Comparison of ENCODE assay signal across 8 cellular contexts in genomic region chr9:87336407-87336806, GRCh38.
DNase-seq lines count a peak whose midpoint lies in the region; ATAC-seq and TF ChIP-seq lines count a peak whose summit lies in the region.

No MANE protein-coding gene starts in this region.

- ATAC-seq in GM18502 (IDR thresholded peaks at IDR 0.05; ENCODE audit: poor library complexity, unreplicated experiment) = peak; percentile 62

- H3K36me3 ChIP-seq in adrenal gland (replicated peaks in 1 of 2) = no peaks in the 10 kb centered on the region

- intact Hi-C loops in adrenal gland (cut with DNase I) = loop anchor here (2.0 to 10.0 kb wide), 3 partner anchors 328 to 852 kb away; no protein-coding TSS in a partner anchor

- H3K9me3 ChIP-seq in adrenal gland (replicated peaks in 1 of 3) = peaks cover 0 to 3% (median 0%) of the 10 kb centered on the region in 3 donors

- no peak overlapping the region for H3K4me3 ChIP-seq in AG10803 (ENCODE audit: low read length)
- no peak overlapping the region for H3K4me3 ChIP-seq in adrenal gland

- TF ChIP-seq POLR2A in adrenal gland (IDR thresholded peaks at IDR 0.05) = no peak

- H3K4me1 ChIP-seq in adrenal gland (replicated peaks in 1 of 2) = peaks cover 7 to 10% of the 10 kb centered on the region in 2 donors

- peak; percentile 50 for DNase-seq in AG10803 (ENCODE audit: low read depth)
- peak; percentile 33 for DNase-seq in RPMI7951 (ENCODE audit: low read depth)
- peak; percentile 21 for DNase-seq in hepatic stellate cell (ENCODE audit: low spot score)
- DNase-seq in stimulated activated naive CD4-positive, alpha-beta T cell (lab: John Stamatoyannopoulos, UW) = no peak
- no peak for DNase-seq in adrenal gland
- DNase-seq in NCI-H446 (lab: John Stamatoyannopoulos, UW) = no peak
- DNase-seq in NCI-H1930 (lab: John Stamatoyannopoulos, UW) = no peak

- no peaks in the 10 kb centered on the region for H3K27me3 ChIP-seq in adrenal gland

- H3K27ac ChIP-seq in adrenal gland = no peak overlapping the region

- peak; percentile 62 for TF ChIP-seq CTCF in AG10803 (conservative IDR thresholded peaks at IDR 0.05; ENCODE audit: low read length)
- TF ChIP-seq CTCF in adrenal gland (IDR thresholded peaks at IDR 0.05) = no peak

- 32 to 60% (median 49%) methylated on average over 1 of the region's 1 CpG for WGBS in adrenal gland, 4 donors

Comparison
In these comparisons a context has a peak if more than half of its experiments do, and no peak if none do; other contexts are left out.
1. DNase-seq: peak in AG10803 (single experiment), RPMI7951 (single experiment) and hepatic stellate cell (single experiment); none in stimulated activated naive CD4-positive, alpha-beta T cell (0 of 6), adrenal gland (0 of 7), NCI-H446 (0 of 2) and NCI-H1930 (0 of 2).